ENCODE assay signal across 2 cellular contexts in the genomic region with DNA sequence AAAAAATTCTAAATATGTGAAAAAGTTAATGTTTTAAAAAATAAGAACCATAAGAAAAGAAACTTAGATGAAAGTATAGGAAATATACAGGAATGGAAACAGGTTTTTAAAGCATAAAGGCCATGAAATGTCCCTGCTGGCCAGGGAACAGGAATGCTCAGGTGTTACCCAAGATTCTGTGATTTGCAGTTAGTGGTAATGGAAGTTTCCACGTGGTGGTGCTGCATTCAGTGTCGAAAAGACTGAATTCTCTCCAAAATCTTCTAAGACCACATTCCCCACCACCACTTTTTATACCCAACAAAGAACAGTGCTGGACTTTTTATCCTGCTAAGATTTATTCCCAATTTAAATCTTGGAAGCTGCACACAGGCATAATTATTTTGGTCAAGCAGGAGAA.
A peak's percentile ranks its signal among the peaks of the same experiment; 100 is the strongest.
TF ChIP-seq lines count a peak whose summit lies in the region.

No MANE protein-coding gene starts in this region.

TF ChIP-seq in IMR-90, 13 proteins besides CTCF, POLR2A, EP300 and RAD21:
- TF ChIP-seq CHD1 (IDR thresholded peaks at IDR 0.05; ENCODE audit: low read depth, low read length) (no peak), NFE2L2 (IDR thresholded peaks at IDR 0.05; ENCODE audit: low read depth, low read length) (no peak), RFX5 (IDR thresholded peaks at IDR 0.05; ENCODE audit: low read depth, low read length) (no peak), SMC3 (IDR thresholded peaks at IDR 0.05; ENCODE audit: low read depth, low read length) (no peak), FOS (IDR thresholded peaks at IDR 0.05; ENCODE audit: low read depth, low read length) (no peak), MAZ (IDR thresholded peaks at IDR 0.05; ENCODE audit: borderline replicate concordance, low read depth, low read length) (no peak), RCOR1 (IDR thresholded peaks at IDR 0.05; ENCODE audit: insufficient replicate concordance, low read length) (no peak)
- TF ChIP-seq, protein P1, sequence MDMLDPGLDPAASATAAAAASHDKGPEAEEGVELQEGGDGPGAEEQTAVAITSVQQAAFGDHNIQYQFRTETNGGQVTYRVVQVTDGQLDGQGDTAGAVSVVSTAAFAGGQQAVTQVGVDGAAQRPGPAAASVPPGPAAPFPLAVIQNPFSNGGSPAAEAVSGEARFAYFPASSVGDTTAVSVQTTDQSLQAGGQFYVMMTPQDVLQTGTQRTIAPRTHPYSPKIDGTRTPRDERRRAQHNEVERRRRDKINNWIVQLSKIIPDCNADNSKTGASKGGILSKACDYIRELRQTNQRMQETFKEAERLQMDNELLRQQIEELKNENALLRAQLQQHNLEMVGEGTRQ (IDR thresholded peaks at IDR 0.05; ENCODE audit: low read depth, low read length), result no peak

TF ChIP-seq in H1, 55 proteins besides CTCF, POLR2A, EP300 and RAD21:
- no peak for TF ChIP-seq CHD2 (IDR thresholded peaks at IDR 0.05; ENCODE audit: low read length)
- TF ChIP-seq NANOG (IDR thresholded peaks at IDR 0.05; ENCODE audit: insufficient read depth, low read depth, low read length, poor library complexity, severe bottlenecking), result no peak
- no peak for TF ChIP-seq SIRT6 (IDR thresholded peaks at IDR 0.05; ENCODE audit: low read length)
- 0 out of 2 replicates have a peak, but pooled peaks have one; percentile 26 for TF ChIP-seq CEBPB (IDR thresholded peaks at IDR 0.05; ENCODE audit: low read depth, low read length)
